17 cellular contexts compared by ENCODE assay signal in the genomic region with DNA sequence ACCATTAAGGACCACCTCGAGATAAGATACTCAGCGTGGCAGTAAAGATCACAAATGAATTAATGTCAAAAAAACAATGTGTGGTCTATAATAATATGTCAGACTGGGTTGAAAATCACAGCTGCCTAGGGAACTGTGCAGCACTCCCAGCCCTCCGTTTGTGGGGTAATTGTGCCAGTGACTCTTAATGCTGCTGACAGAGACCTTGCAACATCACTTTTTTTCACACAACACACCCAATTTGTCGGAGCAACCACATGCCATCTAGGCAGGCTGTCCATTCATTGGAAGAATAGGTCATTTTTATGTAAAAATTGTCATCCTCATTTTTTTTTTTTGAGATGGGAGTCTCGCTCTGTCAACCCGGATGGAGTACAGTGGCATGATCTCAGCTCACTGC.
"Had no signal": no experiment of that assay in that cellular context is flagged by ENCODE, and none has a peak within 500 bp of the region (broad histone marks: within the 10 kb centered on the region; RNA-seq: fewer than 3 reads in every experiment).

No MANE protein-coding gene starts in this region.

- H3K27me3 ChIP-seq: pancreas, spleen, tibial artery, upper lobe of left lung had no signal

- H3K4me3 ChIP-seq: mucosa of descending colon, pancreas, spleen, tibial artery, upper lobe of left lung, uterus had no signal

- H3K36me3 ChIP-seq: pancreas, spleen, tibial artery, upper lobe of left lung, uterus had no signal

- H3K9me3 ChIP-seq: mucosa of descending colon, pancreas, spleen, tibial artery, upper lobe of left lung, uterus had no signal

- H3K27ac ChIP-seq: pancreas, spleen, tibial artery, upper lobe of left lung, uterus had no signal

- H3K4me1 ChIP-seq: pancreas, spleen, tibial artery, upper lobe of left lung, uterus had no signal

- DNase-seq: erythroblast; foreskin melanocyte; hippocampal formation; kidney glomerular epithelial cell; mammary epithelial cell; mucosa of descending colon; naive thymus-derived CD8-positive, alpha-beta T cell; occipital lobe; pancreas; right cardiac atrium; spleen; stimulated activated CD4-positive, alpha-beta T cell treated with anti-CD3 and anti-CD28 coated beads, Interleukin-15, amount 100 ng/mL, for 24 hours; stimulated activated CD4-positive, alpha-beta T cell treated with anti-CD3 and anti-CD28 coated beads, Interleukin-1b, Interleukin-23, amount 100 ng/mL, for 48 hours; stimulated activated CD4-positive, alpha-beta T cell treated with anti-CD3 and anti-CD28 coated beads, Interleukin-4, amount 100 ng/mL, for 24 hours; tibial artery; upper lobe of left lung; uterus had no signal
